ENCODE assay signal across 2 cellular contexts in genomic region chr12:123050913-123051312, GRCh38.
TF ChIP-seq lines count a peak whose summit lies in the region.

No MANE protein-coding gene starts in this region.

TF ChIP-seq in liver, 16 proteins besides CTCF, POLR2A, EP300 and RAD21 (continued from another document):
- no peak for TF ChIP-seq ZBTB33 (IDR thresholded peaks at IDR 0.05)
- no peak for TF ChIP-seq ATF3 (IDR thresholded peaks at IDR 0.05)
- no peak for TF ChIP-seq HNF4A (conservative IDR thresholded peaks at IDR 0.05)
- TF ChIP-seq FOXA1 (IDR thresholded peaks at IDR 0.05), result no peak
- no peak for TF ChIP-seq GABPA (IDR thresholded peaks at IDR 0.05 in 1 of 2, conservative IDR thresholded peaks at IDR 0.05 in 1 of 2)
- TF ChIP-seq JUND (IDR thresholded peaks at IDR 0.05), result no peak
- no peak for TF ChIP-seq FOXA2 (IDR thresholded peaks at IDR 0.05)
- TF ChIP-seq HNF4G (IDR thresholded peaks at IDR 0.05), result no peak
- TF ChIP-seq MAX (IDR thresholded peaks at IDR 0.05), result no peak
- no peak for TF ChIP-seq REST (IDR thresholded peaks at IDR 0.05)
- no peak for TF ChIP-seq YY1 (IDR thresholded peaks at IDR 0.05)
- TF ChIP-seq SP1 (IDR thresholded peaks at IDR 0.05), result no peak

TF ChIP-seq in HepG2, 621 proteins besides CTCF, POLR2A, EP300 and RAD21 (continued from another document):
- no peak for TF ChIP-seq ZXDC (CRISPR knock-in tag; IDR thresholded peaks at IDR 0.05)
- no peak for TF ChIP-seq ZNF280D (CRISPR knock-in tag; IDR thresholded peaks at IDR 0.05)
- TF ChIP-seq MTA3 (CRISPR knock-in tag; IDR thresholded peaks at IDR 0.05), result no peak
- no peak for TF ChIP-seq FOSL1 (CRISPR knock-in tag; IDR thresholded peaks at IDR 0.05; ENCODE audit: borderline replicate concordance)
- TF ChIP-seq ZNF3 (CRISPR knock-in tag; IDR thresholded peaks at IDR 0.05), result no peak
- TF ChIP-seq ZNF609 (CRISPR knock-in tag; IDR thresholded peaks at IDR 0.05; ENCODE audit: borderline replicate concordance), result no peak
- no peak for TF ChIP-seq XBP1 (CRISPR knock-in tag; IDR thresholded peaks at IDR 0.05)
- no peak for TF ChIP-seq HOXA9 (CRISPR knock-in tag; IDR thresholded peaks at IDR 0.05; ENCODE audit: borderline replicate concordance)
- no peak for TF ChIP-seq KLF6 (CRISPR knock-in tag; IDR thresholded peaks at IDR 0.05)
- TF ChIP-seq ZNF713 (CRISPR knock-in tag; IDR thresholded peaks at IDR 0.05), result no peak
- TF ChIP-seq CC2D1A (CRISPR knock-in tag; IDR thresholded peaks at IDR 0.05), result no peak
- no peak for TF ChIP-seq TMF1 (CRISPR knock-in tag; IDR thresholded peaks at IDR 0.05; ENCODE audit: low read depth)
- TF ChIP-seq ZNF333 (CRISPR knock-in tag; IDR thresholded peaks at IDR 0.05; ENCODE audit: borderline replicate concordance), result no peak
- TF ChIP-seq ZBTB39 (CRISPR knock-in tag; IDR thresholded peaks at IDR 0.05), result no peak
